15 cellular contexts compared by ENCODE assay signal in genomic region chr14:103382375-103382774, GRCh38. TPM values are rescaled to one million over a fixed set of nuclear protein-coding genes. Genes with fewer than 3 reads are reported as not detected.
A peak's percentile ranks its signal among the peaks of the same experiment; 100 is the strongest.
DNase-seq lines count a peak whose midpoint lies in the region; ATAC-seq, FAIRE-seq and TF ChIP-seq lines count a peak whose summit lies in the region.
"Had no signal": no experiment of that assay in that cellular context is flagged by ENCODE, and none has a peak within 500 bp of the region (broad histone marks: within the 10 kb centered on the region; RNA-seq: fewer than 3 reads in every experiment).

No MANE protein-coding gene starts in this region.

- H3K4me3 Mint-ChIP-seq in T-helper 17 cell = peak overlapping the region; percentile 31
- H3K4me3 Mint-ChIP-seq: activated naive CD8-positive, alpha-beta T cell; GM23338 had no signal

- no peaks in the 10 kb centered on the region for H3K27me3 ChIP-seq in fibroblast of lung (ENCODE audit: control insufficient read depth, insufficient read depth, low read length)
- H3K27me3 ChIP-seq: BE2C, tibial nerve had no signal

- H3K4me1 Mint-ChIP-seq in T-helper 17 cell = peaks cover 14% of the 10 kb centered on the region

- H3K4me2 ChIP-seq in A549 (no peak overlapping the region), fibroblast of lung (ENCODE audit: extremely low read depth, insufficient read depth, low read length) (no peak overlapping the region)
- H3K4me2 ChIP-seq: GM23338 had no signal

- WGBS in A549 (ENCODE audit: missing lambda C conversion rate) = 71% methylated on average over 4 of the region's 4 CpGs

- no peak overlapping the region for H3K4me3 ChIP-seq in A549
- no peak overlapping the region for H3K4me3 ChIP-seq in fibroblast of lung (replicated peaks in 1 of 4; ENCODE audit: control extremely low read depth in 1 of 4, insufficient read depth in 1 of 4, low read depth in 3 of 4, low read length in 4 of 4)
- H3K4me3 ChIP-seq: GM23338, tibial nerve had no signal

- FAIRE-seq in A549 (lab: Jason Lieb, UNC) = no peak

- H3K9me3 ChIP-seq in A549 = 0 out of 3 replicates have a peak, but pooled peaks cover 3% of the 10 kb centered on the region
- no peaks in the 10 kb centered on the region for H3K9me3 ChIP-seq in T-helper 17 cell (ENCODE audit: control insufficient read depth, low read length, poor library complexity, severe bottlenecking)
- H3K9me3 ChIP-seq in fibroblast of lung (ENCODE audit: control insufficient read depth, insufficient read depth, low read depth, low read length) = no peaks in the 10 kb centered on the region
- H3K9me3 ChIP-seq: BE2C, tibial nerve had no signal

- ATAC-seq in A549 = no peak
- no peak for ATAC-seq in T-helper 17 cell
- no peak for ATAC-seq in GM21526 (IDR thresholded peaks at IDR 0.05; ENCODE audit: low FRiP score, unreplicated experiment)
- ATAC-seq: GM23338, right cardiac atrium had no signal

- TF ChIP-seq POLR2A in A549 (IDR thresholded peaks at IDR 0.05; ENCODE audit: low read length) = no peak

- no peak overlapping the region for H3K9ac ChIP-seq in fibroblast of lung (ENCODE audit: insufficient read depth, low read length)

- peaks cover 19% of the 10 kb centered on the region for H3K27me3 Mint-ChIP-seq in T-helper 17 cell

- TF ChIP-seq RAD21 in A549 (conservative IDR thresholded peaks at IDR 0.05 in 1 of 2, IDR thresholded peaks at IDR 0.05 in 1 of 2) = no peak

- H3K79me2 ChIP-seq in fibroblast of lung (ENCODE audit: control insufficient read depth, insufficient read depth, low read length) = peaks cover 21% of the 10 kb centered on the region

- DNase-seq in A549 (ENCODE audit: low read depth in 1 of 2, low spot score in 1 of 2) (peak in 1 of 2 experiments; percentile 35), H4 (ENCODE audit: low spot score) (peak; percentile 37), T-helper 17 cell (no peak), fibroblast of lung (ENCODE audit: low read depth in 2 of 2) (peak; percentile 66 to 78), NCI-H82 (lab: John Stamatoyannopoulos, UW) (no peak), medulla oblongata (ENCODE audit: extremely low spot score) (no peak), ureter (ENCODE audit: low spot score) (no peak)
- DNase-seq: activated CD4-positive, alpha-beta T cell treated with anti-CD3 and anti-CD28 coated beads, Interleukin-2, amount 50 U/mL, for 4 hours; BE2C; NCI-H2227 treated with DMSO at 0.1 percent for 48 hours; right cardiac atrium had no signal

- CTCF ChIA-PET in A549 (lab: Yijun Ruan, JAX) = interaction anchor here (1.0 to 9.5 kb wide), 4 partner anchors 10 to 128 kb away, joined by 3 to 94 read pairs (median 6); no protein-coding TSS in a partner anchor

- TF ChIP-seq EP300 in A549 (IDR thresholded peaks at IDR 0.05) = no peak

- H2AFZ ChIP-seq in fibroblast of lung (ENCODE audit: low read length) = peak overlapping the region; percentile 31
- H2AFZ ChIP-seq: GM23338 had no signal

- H3K36me3 Mint-ChIP-seq in T-helper 17 cell (ENCODE audit: low read depth) = no peaks in the 10 kb centered on the region
- H3K36me3 Mint-ChIP-seq: activated naive CD8-positive, alpha-beta T cell had no signal

- H4K20me1 ChIP-seq in fibroblast of lung (ENCODE audit: control insufficient read depth, extremely low read depth, insufficient read depth, low read length) = peaks cover 6% of the 10 kb centered on the region

- no peaks in the 10 kb centered on the region for H3K36me3 ChIP-seq in fibroblast of lung (ENCODE audit: control insufficient read depth, insufficient read depth, low read length)
- H3K36me3 ChIP-seq: BE2C, tibial nerve had no signal

- peaks cover 6% of the 10 kb centered on the region; the same call in 2 of the 3 replicates for H3K4me1 ChIP-seq in A549
- H3K4me1 ChIP-seq in fibroblast of lung (ENCODE audit: control insufficient read depth, extremely low read depth, insufficient read depth, low read length) = peaks cover 9% of the 10 kb centered on the region
- H3K4me1 ChIP-seq: BE2C had no signal

- POLR2A ChIA-PET in A549 (lab: Yijun Ruan, JAX) = no interaction called here

- H3K27ac Mint-ChIP-seq in T-helper 17 cell = peak overlapping the region; percentile 74
- H3K27ac Mint-ChIP-seq: activated naive CD8-positive, alpha-beta T cell; GM23338 had no signal

- no peak overlapping the region for H3K27ac ChIP-seq in A549
- no peak overlapping the region for H3K27ac ChIP-seq in fibroblast of lung (ENCODE audit: insufficient read depth, low read length)
- H3K27ac ChIP-seq: tibial nerve had no signal

- TF ChIP-seq CTCF in A549 (IDR thresholded peaks at IDR 0.05) = no peak
- no peak for TF ChIP-seq CTCF in fibroblast of lung (conservative IDR thresholded peaks at IDR 0.05 in 1 of 2, IDR thresholded peaks at IDR 0.05 in 1 of 2; ENCODE audit: low read depth in 1 of 2, low read length in 2 of 2)

TF ChIP-seq in A549, 52 proteins besides CTCF, POLR2A, EP300 and RAD21:
- no peak for TF ChIP-seq ZSCAN20 (CRISPR knock-in tag; IDR thresholded peaks at IDR 0.05)
- no peak for TF ChIP-seq MAX (IDR thresholded peaks at IDR 0.05)
- peak; percentile 52 for TF ChIP-seq MAFK (IDR thresholded peaks at IDR 0.05; ENCODE audit: partially characterized antibody)
- no peak for TF ChIP-seq TP53 (CRISPR knock-in tag; IDR thresholded peaks at IDR 0.05)
- no peak for TF ChIP-seq TFCP2L1 (CRISPR knock-in tag; IDR thresholded peaks at IDR 0.05)
TF ChIP-seq in A549: peak in this region for 1.

RNA-seq across cellular contexts. Expression of gene MARK3, which starts 2.8 kb away (rescaled TPM):
- polyA plus RNA-seq in A549 (2011; rRNA removed) (89.9 and 97.6 TPM in 2 replicates), A549 (2017; fragmentation: RNase III; extraction: RNeasy Plus Mini Kit Qiagen cat#74134 plus additional on column Dnase treatment) (59.7 to 66.2 TPM (median 60.4 TPM) in 3 replicates), fibroblast of lung (76.0 and 76.7 TPM in 2 replicates)
- polyA plus RNA-seq in A549 (2012; cell fraction: cytosol; rRNA removed) = 48.8 and 54.3 TPM in 2 replicates
- 70.3 and 84.2 TPM in 2 replicates for polyA plus RNA-seq in A549 (2012; cell fraction: nucleus; rRNA removed)
- polyA minus RNA-seq in A549 (2011; rRNA and poly(A)+ RNA removed) = 65.6 and 74.0 TPM in 2 replicates
- total RNA-seq in H4 (2014; rRNA removed; shearing (Covaris generic)) = 35.8 and 41.8 TPM in 2 replicates
- total RNA-seq in T-helper 17 cell (100 to 1,000 TPM; 121 to 136 TPM), fibroblast of lung (93.7 and 119 TPM in 2 replicates), ureter (140 TPM)
- 54.7 and 58.7 TPM in 2 replicates for polyA plus RNA-seq in fibroblast of lung (2012)
- 42.1 and 43.5 TPM in 2 replicates for polyA minus RNA-seq in fibroblast of lung (ENCODE audit: low replicate concordance)

RNA-seq across cellular contexts. Expression of gene EIF5, which starts 48.3 kb away (rescaled TPM):
- 509 and 591 TPM in 2 replicates for polyA plus RNA-seq in A549 (2011; rRNA removed)
- 193 and 219 TPM in 2 replicates for polyA plus RNA-seq in A549 (2012; cell fraction: cytosol; rRNA removed)
- polyA plus RNA-seq in A549 (2012; cell fraction: nucleus; rRNA removed) = 137 and 145 TPM in 2 replicates
- 276 to 288 TPM (median 281 TPM) in 3 replicates for polyA plus RNA-seq in A549 (2017; fragmentation: RNase III; extraction: RNeasy Plus Mini Kit Qiagen cat#74134 plus additional on column Dnase treatment)
- polyA minus RNA-seq in A549 (2011; rRNA and poly(A)+ RNA removed) = 204 and 274 TPM in 2 replicates
- 87.3 and 145 TPM in 2 replicates for total RNA-seq in H4 (2014; rRNA removed; shearing (Covaris generic))
- total RNA-seq in T-helper 17 cell = 100 to 1,000 TPM; 649 to 800 TPM
- 158 and 185 TPM in 2 replicates for total RNA-seq in fibroblast of lung
- polyA plus RNA-seq in fibroblast of lung = 333 and 400 TPM in 2 replicates
- polyA plus RNA-seq in fibroblast of lung (2012) = 235 and 291 TPM in 2 replicates
- polyA minus RNA-seq in fibroblast of lung (ENCODE audit: low replicate concordance) = 39.8 and 40.9 TPM in 2 replicates
- 194 TPM for total RNA-seq in ureter

Comparison
In these comparisons a context has a peak if more than half of its experiments do, and no peak if none do; other contexts are left out.
1. DNase-seq: peak in H4 (single experiment) and fibroblast of lung (2 of 2); none in T-helper 17 cell (0 of 3), NCI-H82 (single experiment), medulla oblongata (single experiment) and ureter (single experiment).